ENCODE assay signal across 1 cellular context in the genomic region with DNA sequence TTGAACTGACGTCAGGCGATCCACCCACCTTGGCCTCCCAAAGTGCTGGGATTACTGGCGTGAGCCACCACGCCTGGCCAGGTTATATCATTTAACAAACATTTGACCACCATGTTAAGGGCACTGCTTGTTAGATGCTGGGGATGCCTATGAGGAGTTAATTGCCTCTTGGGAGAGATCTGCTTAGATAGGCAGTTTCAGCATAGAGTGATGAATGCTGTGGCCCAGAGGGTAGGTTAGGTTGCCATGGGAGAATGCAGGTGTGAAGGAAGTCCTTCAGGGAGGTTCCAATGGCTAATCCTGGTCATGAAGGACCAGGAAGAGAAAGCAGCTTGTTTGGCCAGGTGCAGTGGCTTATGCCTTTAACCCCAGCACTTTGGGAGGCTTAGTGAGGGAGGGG.
TF ChIP-seq lines count a peak whose summit lies in the region.

No MANE protein-coding gene starts in this region.

TF ChIP-seq in WTC11, 78 proteins besides CTCF, POLR2A, EP300 and RAD21 (continued from another document):
- TF ChIP-seq ARID4B (CRISPR knock-in tag; IDR thresholded peaks at IDR 0.05; ENCODE audit: borderline replicate concordance) (no peak), ZSCAN18 (CRISPR knock-in tag; IDR thresholded peaks at IDR 0.05) (no peak), SP1 (CRISPR knock-in tag; conservative IDR thresholded peaks at IDR 0.05) (no peak), ZNF671 (CRISPR knock-in tag; IDR thresholded peaks at IDR 0.05) (no peak)
